ENCODE assay signal across 8 cellular contexts in the genomic region with DNA sequence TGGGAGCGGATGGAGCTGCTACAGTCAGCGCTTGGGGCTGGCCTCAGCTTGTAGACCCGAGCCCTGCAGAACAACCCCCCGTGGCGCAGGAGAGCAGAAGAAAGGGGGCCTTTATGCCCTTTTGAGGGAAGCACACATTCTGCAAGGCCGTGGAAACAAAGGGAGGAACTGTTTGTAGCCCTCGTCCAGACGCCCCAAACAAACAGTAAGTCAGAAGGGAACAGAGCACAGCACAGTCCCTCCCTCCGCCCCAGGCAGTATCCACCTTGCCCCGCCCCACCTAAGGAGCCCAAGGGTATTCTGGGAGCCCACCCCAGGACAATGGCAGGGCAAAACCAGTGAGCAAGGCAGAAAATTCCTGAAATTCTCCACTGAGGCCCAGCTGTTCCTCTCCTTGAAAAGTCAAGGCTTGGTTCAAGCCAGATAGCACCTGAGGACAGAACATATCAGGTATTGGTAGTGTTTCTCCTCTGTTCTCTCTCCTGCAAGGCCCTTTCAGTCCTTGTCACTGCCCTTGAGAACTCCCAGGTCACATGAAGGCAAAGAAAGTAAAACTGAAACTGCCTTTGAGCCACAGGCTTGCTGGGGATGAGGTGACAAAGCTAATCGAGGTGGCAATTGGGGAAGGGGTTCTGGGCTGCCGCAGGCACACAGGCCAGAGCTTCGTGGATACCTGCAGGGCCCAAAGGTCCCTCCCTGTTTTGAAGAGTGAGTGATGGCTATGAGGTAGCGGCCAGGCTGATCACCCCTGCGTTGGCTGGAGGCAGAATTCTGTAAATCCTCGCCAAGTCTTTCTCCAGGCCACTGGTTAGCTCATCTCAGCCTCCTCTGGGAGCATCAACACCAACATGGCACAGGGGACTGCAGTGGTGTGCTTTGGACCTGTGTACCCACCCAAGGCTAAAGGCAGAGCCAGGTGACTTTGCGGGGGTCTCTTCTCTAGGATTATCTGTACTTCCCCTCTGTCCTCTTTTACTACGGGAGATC. TPM values are rescaled to one million over a fixed set of nuclear protein-coding genes. Genes with fewer than 3 reads are reported as not detected.
DNase-seq lines count a peak whose midpoint lies in the region; ATAC-seq and TF ChIP-seq lines count a peak whose summit lies in the region.

No MANE protein-coding gene starts in this region.

- peaks cover 6% of the 10 kb centered on the region for H3K9me3 Mint-ChIP-seq in dendritic cell treated with granulocyte-macrophage colony-stimulating factor and Interleukin-4, amounts not matched to agents 40 ng/mL and 50 ng/mL, for 4 days

- H3K27me3 Mint-ChIP-seq in dendritic cell treated with granulocyte-macrophage colony-stimulating factor and Interleukin-4, amounts not matched to agents 40 ng/mL and 50 ng/mL, for 4 days: no peaks in the 10 kb centered on the region

- CTCF ChIA-PET in A673 (lab: Charles Lee): interaction anchor here (0.5 to 1.0 kb wide), 3 partner anchors 59 to 747 kb away, joined by 3 to 8 read pairs (median 6); no protein-coding TSS in a partner anchor

- peaks cover 73% of the 10 kb centered on the region for H3K4me1 Mint-ChIP-seq in dendritic cell treated with granulocyte-macrophage colony-stimulating factor and Interleukin-4, amounts not matched to agents 40 ng/mL and 50 ng/mL, for 4 days (ENCODE audit: low read depth)

- H3K4me3 Mint-ChIP-seq in dendritic cell treated with granulocyte-macrophage colony-stimulating factor and Interleukin-4, amounts not matched to agents 40 ng/mL and 50 ng/mL, for 4 days: peak overlapping the region; percentile 83

- H3K4me3 ChIP-seq in A673 (ENCODE audit: low read depth, low read length, poor library complexity, severe bottlenecking) (peak overlapping the region; percentile 48), left lung (peak overlapping the region; percentile 49 to 67)

- no peaks in the 10 kb centered on the region for H3K9me3 ChIP-seq in A673 (ENCODE audit: low read depth, low read length, poor library complexity, severe bottlenecking)
- no peaks in the 10 kb centered on the region for H3K9me3 ChIP-seq in left lung

- H3K4me1 ChIP-seq in A673 (ENCODE audit: insufficient read depth, low read length, poor library complexity, severe bottlenecking) (peaks cover 38% of the 10 kb centered on the region), left lung (peaks cover 21 to 64% of the 10 kb centered on the region in 2 donors)

- peak overlapping the region; percentile 79 for H3K27ac ChIP-seq in A673 (ENCODE audit: low read depth, low read length, poor library complexity, severe bottlenecking)
- peak overlapping the region; percentile 96 to 98 for H3K27ac ChIP-seq in left lung

- H3K36me3 ChIP-seq in A673 (ENCODE audit: insufficient read depth, low read length, poor library complexity, severe bottlenecking) (no peaks in the 10 kb centered on the region), left lung (peaks cover 0 to 7% of the 10 kb centered on the region in 2 donors)

- H3K27me3 ChIP-seq in A673 (replicated peaks; ENCODE audit: insufficient read depth, low read depth, low read length, poor library complexity): no peaks in the 10 kb centered on the region
- no peaks in the 10 kb centered on the region for H3K27me3 ChIP-seq in left lung

- TF ChIP-seq CTCF in A673 (conservative IDR thresholded peaks at IDR 0.05; ENCODE audit: low read depth, low read length) (no peak), left lung (IDR thresholded peaks at IDR 0.05) (peak in 1 of 2 donors; percentile 4)

- DNase-seq in A673 (ENCODE audit: low spot score) (peak; percentile 65), NCI-H2227 treated with DMSO at 0.1 percent for 48 hours (lab: John Stamatoyannopoulos, UW) (peak; percentile 81), left lung (peak; percentile 74 to 78)
- DNase-seq in activated CD4-positive, alpha-beta T cell treated with anti-CD3 and anti-CD28 coated beads for 48 hours: peak; percentile 78
- DNase-seq in stimulated activated CD4-positive, alpha-beta T cell treated with anti-CD3 and anti-CD28 coated beads, Interleukin-2, amount 100 ng/mL, for 4 hours (ENCODE audit: low read depth): peak; percentile 62

- TSS peak; percentile 60 for BruUV-seq in A673 (replicated peaks; lab: Mats Ljungman, UMichigan)

- POLR2A ChIA-PET in A673 (lab: Charles Lee; ENCODE audit: low non-redundant PET): interaction anchor here (0.6 kb wide), 1 partner anchor 132 kb away, joined by 9 read pairs; no protein-coding TSS in a partner anchor

- ATAC-seq in GM18520 (IDR thresholded peaks at IDR 0.05; ENCODE audit: unreplicated experiment) (peak; percentile 73), HG03039 (IDR thresholded peaks at IDR 0.05; ENCODE audit: unreplicated experiment) (peak; percentile 58), left lung (peak; percentile 86)

- H3K27ac Mint-ChIP-seq in dendritic cell treated with granulocyte-macrophage colony-stimulating factor and Interleukin-4, amounts not matched to agents 40 ng/mL and 50 ng/mL, for 4 days: peak overlapping the region; percentile 93

- intact Hi-C loops in A673 (cut with micrococcal nuclease; ENCODE audit: unreplicated experiment): no loop called here
- intact Hi-C loops in dendritic cell treated with granulocyte-macrophage colony-stimulating factor and Interleukin-4, amounts not matched to agents 40 ng/mL and 50 ng/mL, for 4 days (cut with micrococcal nuclease): loop anchor here (1.0 to 5.0 kb wide), 3 partner anchors 54 to 107 kb away; partner anchors contain the start of gene RPS6KA5
- intact Hi-C loops in left lung (cut with DNase I): no loop called here

- peaks cover 48% of the 10 kb centered on the region for H3K36me3 Mint-ChIP-seq in dendritic cell treated with granulocyte-macrophage colony-stimulating factor and Interleukin-4, amounts not matched to agents 40 ng/mL and 50 ng/mL, for 4 days (ENCODE audit: low read depth)

RNA-seq across cellular contexts. Expression of gene DGLUCY, which starts 0.5 kb away (rescaled TPM):
- total RNA-seq in A673 (2021): 26.7 and 36.2 TPM in 2 replicates
- 10 to 100 TPM; 74.9 to 77.0 TPM for total RNA-seq in left lung

RNA-seq across cellular contexts. Expression of gene RPS6KA5, which starts 53.9 kb away (rescaled TPM):
- total RNA-seq in A673 (2021) (7.6 and 7.9 TPM in 2 replicates), left lung (1 to 10 TPM; 4.2 to 5.4 TPM)

Comparison
In these comparisons a context has a peak if more than half of its experiments do, and no peak if none do; other contexts are left out.
1. Peak in every context shown above with its lines: DNase-seq, ATAC-seq, H3K4me3 ChIP-seq and H3K27ac ChIP-seq.